ENCODE assay signal across 8 cellular contexts in genomic region chr11:44727373-44728084, GRCh38. TPM values are rescaled to one million over a fixed set of nuclear protein-coding genes. Genes with fewer than 3 reads are reported as not detected.
DNase-seq lines count a peak whose midpoint lies in the region; TF ChIP-seq lines count a peak whose summit lies in the region.

No MANE protein-coding gene starts in this region.

- H2AFZ ChIP-seq in GM23248 = peak overlapping the region; percentile 75

- H3F3A ChIP-seq in GM23248 (ENCODE audit: insufficient read depth) = no peaks in the 10 kb centered on the region

- TF ChIP-seq CTCF in NB4 (IDR thresholded peaks at IDR 0.05; ENCODE audit: low read depth, low read length) (peak; percentile 76), brain (conservative IDR thresholded peaks at IDR 0.05) (peak; percentile 94 to 95)

- peaks cover 64% of the 10 kb centered on the region for H3K4me1 Mint-ChIP-seq in brain

- H3K27me3 Mint-ChIP-seq in brain = peaks cover 20% of the 10 kb centered on the region

- 2% methylated on average over 11 to 44 of the region's 58 CpGs for whole genome bisulfite sequencing in GM23248 (ENCODE audit: low coverage in 1 of 2, low lambda C conversion rate in 2 of 2, missing lambda C conversion rate in 2 of 2), 2 experiments

- H3K4me2 ChIP-seq in GM23248 (ENCODE audit: unreplicated experiment) = peak overlapping the region; percentile 71

- no peaks in the 10 kb centered on the region for H4K20me1 ChIP-seq in GM23248 (ENCODE audit: insufficient read depth)

- DNase-seq in DMS 273 (lab: John Stamatoyannopoulos, UW; ENCODE audit: unreplicated experiment) (peak; percentile 89), GM23248 (peak; percentile 82), NB4 (ENCODE audit: low read depth) (peak; percentile 74), UCSD-AML1 (lab: John Stamatoyannopoulos, UW; ENCODE audit: unreplicated experiment) (peak; percentile 81), cortex of kidney (lab: John Stamatoyannopoulos, UW) (no peak)

- H3K27ac Mint-ChIP-seq in brain = peak overlapping the region; percentile 56 to 97 (median 89)

- in situ Hi-C loops in GM23248 (cut with MboI) = loop anchor here (5.0 kb wide), 1 partner anchor 165 kb away; no protein-coding TSS in a partner anchor

- H3K36me3 ChIP-seq in GM23248 (ENCODE audit: low read depth) = no peaks in the 10 kb centered on the region
- no peaks in the 10 kb centered on the region for H3K36me3 ChIP-seq in iPS-20b (ENCODE audit: insufficient read depth, low read depth, low read length)
- no peaks in the 10 kb centered on the region for H3K36me3 ChIP-seq in skeletal muscle tissue (ENCODE audit: control insufficient read depth in 3 of 3, insufficient read depth in 3 of 3, low read length in 3 of 3)

- H3K9me3 ChIP-seq in GM23248 (ENCODE audit: low read depth) (no peaks in the 10 kb centered on the region), iPS-20b (ENCODE audit: insufficient read depth, low read depth, low read length) (no peaks in the 10 kb centered on the region), skeletal muscle tissue (ENCODE audit: control insufficient read depth in 3 of 3, low read length in 3 of 3) (no peaks in the 10 kb centered on the region)

- no peak for TF ChIP-seq POLR2A in NB4 (IDR thresholded peaks at IDR 0.05; ENCODE audit: extremely low read depth, insufficient read length)

- H3K79me2 ChIP-seq in GM23248 (ENCODE audit: insufficient read depth) = no peaks in the 10 kb centered on the region

- H3K36me3 Mint-ChIP-seq in brain = peaks cover 10% of the 10 kb centered on the region

- H3K27ac ChIP-seq in GM23248 (no peak overlapping the region), iPS-20b (ENCODE audit: low read length) (no peak overlapping the region), skeletal muscle tissue (ENCODE audit: low read depth, low read length) (no peak overlapping the region)

- peaks cover 53% of the 10 kb centered on the region for H3K27me3 ChIP-seq in GM23248 (replicated peaks; ENCODE audit: insufficient read depth)
- peaks cover 64% of the 10 kb centered on the region for H3K27me3 ChIP-seq in iPS-20b (ENCODE audit: insufficient read depth, low read length)
- H3K27me3 ChIP-seq in skeletal muscle tissue (ENCODE audit: control insufficient read depth in 3 of 3, insufficient read depth in 3 of 3, low read length in 3 of 3) = peaks cover 24 to 38% (median 27%) of the 10 kb centered on the region in 3 donors

- H3K4me3 ChIP-seq in GM23248 (peak overlapping the region; percentile 66), NB4 (ENCODE audit: low read depth, low read length) (no peak overlapping the region), iPS-20b (ENCODE audit: low read length) (peak overlapping the region; percentile 73), skeletal muscle tissue (ENCODE audit: low read length in 3 of 3) (peak overlapping the region; percentile 43 to 73 (median 62))

- no peaks in the 10 kb centered on the region for H3K9me2 ChIP-seq in GM23248 (ENCODE audit: insufficient read depth)

- H3K4me1 ChIP-seq in GM23248 (ENCODE audit: insufficient read depth) = no peaks in the 10 kb centered on the region
- peaks cover 39% of the 10 kb centered on the region for H3K4me1 ChIP-seq in iPS-20b (ENCODE audit: insufficient read depth, low read length)
- peaks cover 2 to 19% (median 9%) of the 10 kb centered on the region in 3 donors for H3K4me1 ChIP-seq in skeletal muscle tissue (ENCODE audit: control insufficient read depth in 3 of 3, insufficient read depth in 3 of 3, low read length in 3 of 3)

- H3K9me3 Mint-ChIP-seq in brain = peaks cover 0 to 3% (median 0%) of the 10 kb centered on the region in 5 experiments

- peak overlapping the region; percentile 85 to 98 (median 88) for H3K4me3 Mint-ChIP-seq in brain

- H3K9ac ChIP-seq in GM23248 (no peak overlapping the region), iPS-20b (ENCODE audit: low read depth, low read length) (peak overlapping the region; percentile 43; the same call in 1 of the 2 replicates), skeletal muscle tissue (ENCODE audit: low read depth in 1 of 3, low read length in 3 of 3) (peak overlapping the region in 2 of 3 donors; percentile 38 to 72)

RNA-seq across cellular contexts. Expression of gene TSPAN18, which starts 0.8 kb away (rescaled TPM):
- 0.54 TPM in 1 of 2 replicates, not detected in the other for total RNA-seq in GM23248 (2014; rRNA removed; shearing (Covaris generic))
- polyA plus RNA-seq in GM23248 (2016; fragmentation: Nextera tagmentation; extraction: Ambion mirVana) (0.09 and 0.20 TPM in 2 replicates), brain (ENCODE audit: insufficient read depth, low read depth, low replicate concordance) (3.3 TPM)
- 11.5 TPM for total RNA-seq in skeletal muscle tissue
